ENCODE assay signal across 22 cellular contexts in genomic region chr2:102239344-102239743, GRCh38. TPM values are rescaled to one million over a fixed set of nuclear protein-coding genes. Genes with fewer than 3 reads are reported as not detected.
DNase-seq lines count a peak whose midpoint lies in the region; ATAC-seq and TF ChIP-seq lines count a peak whose summit lies in the region.
"Had no signal": no experiment of that assay in that cellular context is flagged by ENCODE, and none has a peak within 500 bp of the region (broad histone marks: within the 10 kb centered on the region; RNA-seq: fewer than 3 reads in every experiment).

No MANE protein-coding gene starts in this region.

- H3K9me3 Mint-ChIP-seq in T-helper 1 cell treated with Interleukin-12 subunit alpha and Interleukin-12 subunit beta and Interleukin-4 antibody, amounts not matched to agents 30 μg/mL and 1 μg/mL, for 36 hours, result no peaks in the 10 kb centered on the region
- H3K9me3 Mint-ChIP-seq in natural killer cell treated with Interleukin-12 subunit alpha and Interleukin-12 subunit beta and Interleukin-15 and Interleukin-18, amount 100 ng/mL, for 72 hours, result no peaks in the 10 kb centered on the region
- H3K9me3 Mint-ChIP-seq in natural killer cell (no peaks in the 10 kb centered on the region), progenitor cell of endocrine pancreas (ENCODE audit: low read depth) (no peaks in the 10 kb centered on the region)
- H3K9me3 Mint-ChIP-seq: activated B cell treated with CpG ODN at 0.5 μM for 24 hours; nephron progenitor cell; T-helper 2 cell treated with Interferon-gamma antibody and Interleukin-4, amounts not matched to agents 5 μg/mL and 100 μg/mL, for 36 hours had no signal

- no peak for TF ChIP-seq EP300 in upper lobe of left lung (IDR thresholded peaks at IDR 0.05)

- no peak overlapping the region for H4K91ac ChIP-seq in neuronal stem cell (ENCODE audit: low read depth, low read length, poor library complexity)

- H2AFZ ChIP-seq in neuronal stem cell (ENCODE audit: low read length), result no peak overlapping the region

- TF ChIP-seq CTCF in natural killer cell (IDR thresholded peaks at IDR 0.05) (no peak), upper lobe of left lung (IDR thresholded peaks at IDR 0.05) (no peak), progenitor cell of endocrine pancreas (IDR thresholded peaks at IDR 0.05; ENCODE audit: unreplicated experiment) (no peak), esophagus squamous epithelium (IDR thresholded peaks at IDR 0.05) (no peak)

- no peak overlapping the region for H2BK12ac ChIP-seq in neuronal stem cell (ENCODE audit: low read length)

- H3K4me3 Mint-ChIP-seq in T-helper 1 cell treated with Interleukin-12 subunit alpha and Interleukin-12 subunit beta and Interleukin-4 antibody, amounts not matched to agents 30 μg/mL and 1 μg/mL, for 36 hours, result no peak overlapping the region
- peak overlapping the region; percentile 43 for H3K4me3 Mint-ChIP-seq in natural killer cell treated with Interleukin-12 subunit alpha and Interleukin-12 subunit beta and Interleukin-15 and Interleukin-18, amount 100 ng/mL, for 72 hours
- H3K4me3 Mint-ChIP-seq in natural killer cell (no peak overlapping the region), progenitor cell of endocrine pancreas (ENCODE audit: low read depth) (no peak overlapping the region)
- H3K4me3 Mint-ChIP-seq: activated B cell treated with CpG ODN at 0.5 μM for 24 hours; nephron progenitor cell; T-helper 2 cell treated with Interferon-gamma antibody and Interleukin-4, amounts not matched to agents 5 μg/mL and 100 μg/mL, for 36 hours had no signal

- no peak overlapping the region for H3K4me2 ChIP-seq in neuronal stem cell (ENCODE audit: insufficient read depth, low read length, poor library complexity, severe bottlenecking)

- ATAC-seq in natural killer cell treated with Interleukin-12 subunit alpha and Interleukin-12 subunit beta and Interleukin-15 and Interleukin-18, amount 100 ng/mL, for 72 hours, result peak; percentile 10 to 67
- no peak for ATAC-seq in natural killer cell
- ATAC-seq in upper lobe of left lung (ENCODE audit: low FRiP score in 2 of 2), result no peak
- ATAC-seq: body of pancreas had no signal

- H3K23ac ChIP-seq in neuronal stem cell (ENCODE audit: low read depth, low read length, poor library complexity), result no peak overlapping the region

- no peak overlapping the region for H2BK5ac ChIP-seq in neuronal stem cell (ENCODE audit: low read length)

- H3K9ac ChIP-seq in neuronal stem cell (ENCODE audit: low read depth, low read length, poor library complexity), result no peak overlapping the region

- no peak overlapping the region for H3K18ac ChIP-seq in neuronal stem cell (ENCODE audit: low read length)

- peaks cover 0 to 3% of the 10 kb centered on the region in 2 donors for H3K4me1 ChIP-seq in neuronal stem cell (ENCODE audit: control insufficient read depth in 2 of 2, insufficient read depth in 1 of 2, low read depth in 1 of 2, low read length in 2 of 2)
- H3K4me1 ChIP-seq in upper lobe of left lung, result peaks cover 12 to 23% (median 20%) of the 10 kb centered on the region in 4 donors
- peaks cover 0 to 13% (median 6%) of the 10 kb centered on the region in 3 donors for H3K4me1 ChIP-seq in esophagus squamous epithelium

- peak overlapping the region in 1 of 2 donors; percentile 28 for H3K4me3 ChIP-seq in neuronal stem cell (ENCODE audit: low read length in 2 of 2)
- no peak overlapping the region for H3K4me3 ChIP-seq in upper lobe of left lung
- H3K4me3 ChIP-seq in esophagus squamous epithelium, result no peak overlapping the region
- H3K4me3 ChIP-seq: body of pancreas, colonic mucosa had no signal

- no peak overlapping the region for H2BK120ac ChIP-seq in neuronal stem cell (ENCODE audit: low read depth, low read length)

- peaks cover 0 to 4% of the 10 kb centered on the region in 2 donors for H3K9me3 ChIP-seq in neuronal stem cell (replicated peaks in 1 of 2; ENCODE audit: control insufficient read depth in 2 of 2, insufficient read depth in 1 of 2, low read depth in 1 of 2, low read length in 2 of 2)
- no peaks in the 10 kb centered on the region for H3K9me3 ChIP-seq in upper lobe of left lung
- H3K9me3 ChIP-seq in esophagus squamous epithelium, result no peaks in the 10 kb centered on the region
- H3K9me3 ChIP-seq: body of pancreas, colonic mucosa had no signal

- DNase-seq in T-helper 1 cell (no peak), natural killer cell (no peak), neuronal stem cell (ENCODE audit: low spot score) (no peak), upper lobe of left lung (no peak), progenitor cell of endocrine pancreas (ENCODE audit: low spot score, unreplicated experiment) (no peak), esophagus squamous epithelium (lab: John Stamatoyannopoulos, UW) (no peak)
- DNase-seq in natural killer cell treated with Interleukin-12 subunit alpha and Interleukin-12 subunit beta and Interleukin-15 and Interleukin-18, amount 100 ng/mL, for 72 hours (ENCODE audit: low spot score), result peak; percentile 80
- DNase-seq: activated B cell treated with CpG ODN at 0.5 μM for 24 hours; activated naive CD4-positive, alpha-beta T cell treated with Interleukin-2 at 50 U/mL for 16 hours; body of pancreas; C1 segment of cervical spinal cord; colonic mucosa; hippocampal formation; kidney; mesendoderm; NCI-H1930; NCI-H226; nephron progenitor cell had no signal

- peak overlapping the region; percentile 17 for H2AK5ac ChIP-seq in neuronal stem cell (ENCODE audit: low read depth, low read length)

- no peak overlapping the region for H3K14ac ChIP-seq in neuronal stem cell (ENCODE audit: low read length)

- intact Hi-C loops in natural killer cell (cut with micrococcal nuclease), result no loop called here
- intact Hi-C loops in esophagus squamous epithelium (cut with DNase I), result loop anchor here (5.0 kb wide), 1 partner anchor 217 kb away; no protein-coding TSS in a partner anchor

- H3K27me3 Mint-ChIP-seq in T-helper 1 cell treated with Interleukin-12 subunit alpha and Interleukin-12 subunit beta and Interleukin-4 antibody, amounts not matched to agents 30 μg/mL and 1 μg/mL, for 36 hours (ENCODE audit: low read depth), result no peaks in the 10 kb centered on the region
- peaks cover 0 to 4% of the 10 kb centered on the region in 2 donors for H3K27me3 Mint-ChIP-seq in natural killer cell treated with Interleukin-12 subunit alpha and Interleukin-12 subunit beta and Interleukin-15 and Interleukin-18, amount 100 ng/mL, for 72 hours
- peaks cover 39 to 49% of the 10 kb centered on the region in 2 donors for H3K27me3 Mint-ChIP-seq in natural killer cell (ENCODE audit: low read depth in 2 of 2)
- H3K27me3 Mint-ChIP-seq in progenitor cell of endocrine pancreas, result peaks cover 4% of the 10 kb centered on the region

- peaks cover 34% of the 10 kb centered on the region for H3K4me1 Mint-ChIP-seq in T-helper 1 cell treated with Interleukin-12 subunit alpha and Interleukin-12 subunit beta and Interleukin-4 antibody, amounts not matched to agents 30 μg/mL and 1 μg/mL, for 36 hours (ENCODE audit: low read depth)
- peaks cover 51 to 56% of the 10 kb centered on the region in 2 donors for H3K4me1 Mint-ChIP-seq in natural killer cell treated with Interleukin-12 subunit alpha and Interleukin-12 subunit beta and Interleukin-15 and Interleukin-18, amount 100 ng/mL, for 72 hours (ENCODE audit: low read depth in 2 of 2)
- peaks cover 18 to 33% of the 10 kb centered on the region in 2 donors for H3K4me1 Mint-ChIP-seq in natural killer cell
- peaks cover 6% of the 10 kb centered on the region for H3K4me1 Mint-ChIP-seq in progenitor cell of endocrine pancreas (ENCODE audit: low read depth)

- H3K36me3 ChIP-seq in neuronal stem cell (replicated peaks in 1 of 2; ENCODE audit: control insufficient read depth in 2 of 2, insufficient read depth in 2 of 2, low read length in 2 of 2) (no peaks in the 10 kb centered on the region), upper lobe of left lung (no peaks in the 10 kb centered on the region), esophagus squamous epithelium (peaks cover 0 to 16% (median 0%) of the 10 kb centered on the region in 3 donors)
- H3K36me3 ChIP-seq: colonic mucosa had no signal

- no peak overlapping the region for H2BK15ac ChIP-seq in neuronal stem cell (ENCODE audit: low read length)

- H3K4ac ChIP-seq in neuronal stem cell (ENCODE audit: low read length), result no peak overlapping the region

- H3K27ac ChIP-seq in neuronal stem cell (replicated peaks; ENCODE audit: low read length) (no peak overlapping the region), upper lobe of left lung (peak overlapping the region in 3 of 4 donors; percentile 36 to 81 (median 65)), esophagus squamous epithelium (peak overlapping the region in 1 of 4 donors; percentile 7)
- H3K27ac ChIP-seq: 22Rv1, colonic mucosa had no signal

- peaks cover 2% of the 10 kb centered on the region for H3K79me1 ChIP-seq in neuronal stem cell (ENCODE audit: low read depth, low read length)

- H3K36me3 Mint-ChIP-seq in T-helper 1 cell treated with Interleukin-12 subunit alpha and Interleukin-12 subunit beta and Interleukin-4 antibody, amounts not matched to agents 30 μg/mL and 1 μg/mL, for 36 hours (ENCODE audit: low read depth), result no peaks in the 10 kb centered on the region
- H3K36me3 Mint-ChIP-seq in natural killer cell treated with Interleukin-12 subunit alpha and Interleukin-12 subunit beta and Interleukin-15 and Interleukin-18, amount 100 ng/mL, for 72 hours, result no peaks in the 10 kb centered on the region
- no peaks in the 10 kb centered on the region for H3K36me3 Mint-ChIP-seq in natural killer cell
- no peaks in the 10 kb centered on the region for H3K36me3 Mint-ChIP-seq in progenitor cell of endocrine pancreas (ENCODE audit: insufficient read depth)

- H4K8ac ChIP-seq in neuronal stem cell (ENCODE audit: low read depth, low read length), result no peak overlapping the region

- no peak for TF ChIP-seq POLR2A in upper lobe of left lung (IDR thresholded peaks at IDR 0.05)
- no peak for TF ChIP-seq POLR2A in esophagus squamous epithelium (IDR thresholded peaks at IDR 0.05)

- peak overlapping the region; percentile 57 for H3K27ac Mint-ChIP-seq in T-helper 1 cell treated with Interleukin-12 subunit alpha and Interleukin-12 subunit beta and Interleukin-4 antibody, amounts not matched to agents 30 μg/mL and 1 μg/mL, for 36 hours
- peak overlapping the region; percentile 75 to 93 for H3K27ac Mint-ChIP-seq in natural killer cell treated with Interleukin-12 subunit alpha and Interleukin-12 subunit beta and Interleukin-15 and Interleukin-18, amount 100 ng/mL, for 72 hours
- H3K27ac Mint-ChIP-seq in natural killer cell (peak overlapping the region in 1 of 2 donors; percentile 76), progenitor cell of endocrine pancreas (no peak overlapping the region)
- H3K27ac Mint-ChIP-seq: activated B cell treated with CpG ODN at 0.5 μM for 24 hours; nephron progenitor cell; T-helper 2 cell treated with Interferon-gamma antibody and Interleukin-4, amounts not matched to agents 5 μg/mL and 100 μg/mL, for 36 hours had no signal

- WGBS in neuronal stem cell (ENCODE audit: extremely low coverage in 2 of 2, insufficient read length in 2 of 2, insufficient replicate concordance in 1 of 2), 2 donors, result no CpG with 5 or more reads among the region's 7 CpGs
- WGBS in upper lobe of left lung, 2 donors, result 87 to 96% methylated on average over 5 to 7 of the region's 7 CpGs
- 86 to 95% methylated on average over 2 to 6 of the region's 7 CpGs for WGBS in esophagus squamous epithelium, 2 donors

- H3K27me3 ChIP-seq in neuronal stem cell (ENCODE audit: control insufficient read depth in 3 of 3, insufficient read depth in 3 of 3, low read depth in 1 of 3, low read length in 3 of 3) (no peaks in the 10 kb centered on the region), upper lobe of left lung (no peaks in the 10 kb centered on the region), esophagus squamous epithelium (no peaks in the 10 kb centered on the region)
- H3K27me3 ChIP-seq: body of pancreas, colonic mucosa had no signal

RNA-seq across cellular contexts. Expression of gene IL1RL2, which starts 52.5 kb away (rescaled TPM):
- under 1 TPM in 1 of 2 donors, not detected in 1; 0.19 TPM for total RNA-seq in natural killer cell treated with Interleukin-12 subunit alpha and Interleukin-12 subunit beta and Interleukin-15 and Interleukin-18, amount 100 ng/mL, for 72 hours
- total RNA-seq in natural killer cell, result not detected
- not detected for polyA plus RNA-seq in neuronal stem cell (2013, experiment 1 of 2)
- polyA plus RNA-seq in neuronal stem cell (2013, experiment 2 of 2), result not detected
- 1 to 10 TPM in 3 of 6 donors, under 1 TPM in 2, not detected in 1; 0.57 to 1.7 (median 1.4) TPM for total RNA-seq in upper lobe of left lung
- total RNA-seq in progenitor cell of endocrine pancreas, result not detected in 2 replicates
- total RNA-seq in esophagus squamous epithelium, result 1 to 10 TPM; 2.5 to 6.7 (median 4.6) TPM
- total RNA-seq: activated B cell treated with CpG ODN at 0.5 μM for 24 hours, G401 had no signal

Comparison
In these comparisons a context has a peak if more than half of its experiments do, and no peak if none do; other contexts are left out.
1. ATAC-seq: peak in natural killer cell treated with Interleukin-12 subunit alpha and Interleukin-12 subunit beta and Interleukin-15 and Interleukin-18, amount 100 ng/mL, for 72 hours (2 of 2); none in natural killer cell (0 of 3) and upper lobe of left lung (0 of 2).